In the genomic region with DNA sequence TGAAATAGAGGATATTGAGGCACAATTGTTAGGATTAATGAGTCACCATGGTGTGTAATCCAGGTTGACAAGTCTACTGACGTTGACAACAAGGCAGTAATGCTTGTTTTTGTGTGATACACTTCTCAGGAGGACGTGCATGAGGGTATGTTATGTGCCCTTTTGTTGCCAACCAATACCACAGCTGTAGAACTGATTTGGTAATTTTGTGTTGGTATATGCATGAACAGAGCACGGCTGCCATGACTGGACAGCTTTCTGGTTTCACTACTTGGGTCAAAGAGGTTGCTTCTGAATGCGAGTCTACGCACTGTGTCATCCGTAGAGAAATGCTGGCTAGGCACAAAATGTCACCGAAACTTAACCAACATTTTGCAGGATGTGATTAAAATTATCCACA, we compare ENCODE assay signal across 1 cellular context.
TF ChIP-seq lines count a peak whose summit lies in the region.

No MANE protein-coding gene starts in this region.

TF ChIP-seq in K562, 482 proteins besides CTCF, POLR2A, EP300 and RAD21:
- TF ChIP-seq, protein P1, sequence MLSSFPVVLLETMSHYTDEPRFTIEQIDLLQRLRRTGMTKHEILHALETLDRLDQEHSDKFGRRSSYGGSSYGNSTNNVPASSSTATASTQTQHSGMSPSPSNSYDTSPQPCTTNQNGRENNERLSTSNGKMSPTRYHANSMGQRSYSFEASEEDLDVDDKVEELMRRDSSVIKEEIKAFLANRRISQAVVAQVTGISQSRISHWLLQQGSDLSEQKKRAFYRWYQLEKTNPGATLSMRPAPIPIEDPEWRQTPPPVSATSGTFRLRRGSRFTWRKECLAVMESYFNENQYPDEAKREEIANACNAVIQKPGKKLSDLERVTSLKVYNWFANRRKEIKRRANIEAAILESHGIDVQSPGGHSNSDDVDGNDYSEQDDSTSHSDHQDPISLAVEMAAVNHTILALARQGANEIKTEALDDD (IDR thresholded peaks at IDR 0.05), result peak; percentile 37; the same call in 1 of the 2 replicates
- TF ChIP-seq TRIM28 (IDR thresholded peaks at IDR 0.05) (no peak), MECOM (CRISPR knock-in tag; IDR thresholded peaks at IDR 0.05) (no peak), SLC30A9 (CRISPR knock-in tag; IDR thresholded peaks at IDR 0.05) (no peak), ZNF785 (CRISPR knock-in tag; IDR thresholded peaks at IDR 0.05) (no peak), BRD4 (IDR thresholded peaks at IDR 0.05) (peak; percentile 57; the same call in 1 of the 2 replicates), CHCHD3 (CRISPR knock-in tag; IDR thresholded peaks at IDR 0.05) (no peak), NFE2 (IDR thresholded peaks at IDR 0.05; ENCODE audit: low read depth) (0 out of 2 replicates have a peak, but pooled peaks have one; percentile 34), ZNF3 (CRISPR knock-in tag; IDR thresholded peaks at IDR 0.05) (no peak), NR3C1 (CRISPR knock-in tag; IDR thresholded peaks at IDR 0.05) (no peak), ZNF436 (CRISPR knock-in tag; IDR thresholded peaks at IDR 0.05) (no peak), POLR2AphosphoS5 (IDR thresholded peaks at IDR 0.05; ENCODE audit: control insufficient read depth, insufficient read depth, low read depth, low read length) (no peak), KDM4B (IDR thresholded peaks at IDR 0.05; ENCODE audit: borderline replicate concordance in 2 of 2, low read depth in 1 of 2) (no peak), C11orf30 (IDR thresholded peaks at IDR 0.05; ENCODE audit: low read depth) (peak; percentile 83), BACH1 (tag; IDR thresholded peaks at IDR 0.05) (peak; percentile 28; the same call in 1 of the 2 replicates), ETV5 (CRISPR knock-in tag; IDR thresholded peaks at IDR 0.05; ENCODE audit: low read depth) (0 out of 2 replicates have a peak, but pooled peaks have one; percentile 25), ETS2 (tag; IDR thresholded peaks at IDR 0.05; ENCODE audit: borderline replicate concordance, poor library complexity, severe bottlenecking) (no peak), ILF3 (IDR thresholded peaks at IDR 0.05; ENCODE audit: borderline replicate concordance) (no peak), MAFG (tag; conservative IDR thresholded peaks at IDR 0.05) (peak; percentile 51; the same call in 1 of the 2 replicates), SREBF2 (CRISPR knock-in tag; IDR thresholded peaks at IDR 0.05) (0 out of 2 replicates have a peak, but pooled peaks have one; percentile 16), ZNF316 (IDR thresholded peaks at IDR 0.05) (peak; percentile 91), YY1 (IDR thresholded peaks at IDR 0.05; ENCODE audit: borderline replicate concordance in 1 of 3, control insufficient read depth in 1 of 3, extremely low read depth in 1 of 3, insufficient read depth in 3 of 3, insufficient read length in 1 of 3, insufficient replicate concordance in 2 of 3, low read depth in 1 of 3, low read length in 2 of 3) (no peak), FOSL1 (tag; conservative IDR thresholded peaks at IDR 0.05) (peak; percentile 41; the same call in 1 of the 2 replicates), POLR2H (tag; IDR thresholded peaks at IDR 0.05; ENCODE audit: low read depth) (no peak), MAFF (IDR thresholded peaks at IDR 0.05; ENCODE audit: low read length) (peak; percentile 52; the same call in 1 of the 2 replicates), ZNF146 (CRISPR knock-in tag; IDR thresholded peaks at IDR 0.05; ENCODE audit: unreplicated experiment) (no peak), RBM25 (IDR thresholded peaks at IDR 0.05; ENCODE audit: low read depth, low read length, severe bottlenecking) (no peak), MTA3 (IDR thresholded peaks at IDR 0.05; ENCODE audit: borderline replicate concordance) (no peak), MAFK (IDR thresholded peaks at IDR 0.05; ENCODE audit: low read length) (peak; percentile 50)
- TF ChIP-seq, protein P2, sequence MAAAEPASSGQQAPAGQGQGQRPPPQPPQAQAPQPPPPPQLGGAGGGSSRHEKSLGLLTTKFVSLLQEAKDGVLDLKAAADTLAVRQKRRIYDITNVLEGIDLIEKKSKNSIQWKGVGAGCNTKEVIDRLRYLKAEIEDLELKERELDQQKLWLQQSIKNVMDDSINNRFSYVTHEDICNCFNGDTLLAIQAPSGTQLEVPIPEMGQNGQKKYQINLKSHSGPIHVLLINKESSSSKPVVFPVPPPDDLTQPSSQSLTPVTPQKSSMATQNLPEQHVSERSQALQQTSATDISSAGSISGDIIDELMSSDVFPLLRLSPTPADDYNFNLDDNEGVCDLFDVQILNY (CRISPR knock-in tag; IDR thresholded peaks at IDR 0.05), result no peak
- TF ChIP-seq, protein P3, sequence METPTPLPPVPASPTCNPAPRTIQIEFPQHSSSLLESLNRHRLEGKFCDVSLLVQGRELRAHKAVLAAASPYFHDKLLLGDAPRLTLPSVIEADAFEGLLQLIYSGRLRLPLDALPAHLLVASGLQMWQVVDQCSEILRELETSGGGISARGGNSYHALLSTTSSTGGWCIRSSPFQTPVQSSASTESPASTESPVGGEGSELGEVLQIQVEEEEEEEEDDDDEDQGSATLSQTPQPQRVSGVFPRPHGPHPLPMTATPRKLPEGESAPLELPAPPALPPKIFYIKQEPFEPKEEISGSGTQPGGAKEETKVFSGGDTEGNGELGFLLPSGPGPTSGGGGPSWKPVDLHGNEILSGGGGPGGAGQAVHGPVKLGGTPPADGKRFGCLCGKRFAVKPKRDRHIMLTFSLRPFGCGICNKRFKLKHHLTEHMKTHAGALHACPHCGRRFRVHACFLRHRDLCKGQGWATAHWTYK (CRISPR knock-in tag; IDR thresholded peaks at IDR 0.05), result no peak
- TF ChIP-seq, protein P4, sequence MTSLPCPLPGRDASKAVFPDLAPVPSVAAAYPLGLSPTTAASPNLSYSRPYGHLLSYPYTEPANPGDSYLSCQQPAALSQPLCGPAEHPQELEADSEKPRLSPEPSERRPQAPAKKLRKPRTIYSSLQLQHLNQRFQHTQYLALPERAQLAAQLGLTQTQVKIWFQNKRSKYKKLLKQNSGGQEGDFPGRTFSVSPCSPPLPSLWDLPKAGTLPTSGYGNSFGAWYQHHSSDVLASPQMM (CRISPR knock-in tag; IDR thresholded peaks at IDR 0.05), result no peak
- TF ChIP-seq, protein P5, sequence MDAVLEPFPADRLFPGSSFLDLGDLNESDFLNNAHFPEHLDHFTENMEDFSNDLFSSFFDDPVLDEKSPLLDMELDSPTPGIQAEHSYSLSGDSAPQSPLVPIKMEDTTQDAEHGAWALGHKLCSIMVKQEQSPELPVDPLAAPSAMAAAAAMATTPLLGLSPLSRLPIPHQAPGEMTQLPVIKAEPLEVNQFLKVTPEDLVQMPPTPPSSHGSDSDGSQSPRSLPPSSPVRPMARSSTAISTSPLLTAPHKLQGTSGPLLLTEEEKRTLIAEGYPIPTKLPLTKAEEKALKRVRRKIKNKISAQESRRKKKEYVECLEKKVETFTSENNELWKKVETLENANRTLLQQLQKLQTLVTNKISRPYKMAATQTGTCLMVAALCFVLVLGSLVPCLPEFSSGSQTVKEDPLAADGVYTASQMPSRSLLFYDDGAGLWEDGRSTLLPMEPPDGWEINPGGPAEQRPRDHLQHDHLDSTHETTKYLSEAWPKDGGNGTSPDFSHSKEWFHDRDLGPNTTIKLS (IDR thresholded peaks at IDR 0.05; ENCODE audit: borderline replicate concordance, low read depth), result no peak
- TF ChIP-seq, protein P6, sequence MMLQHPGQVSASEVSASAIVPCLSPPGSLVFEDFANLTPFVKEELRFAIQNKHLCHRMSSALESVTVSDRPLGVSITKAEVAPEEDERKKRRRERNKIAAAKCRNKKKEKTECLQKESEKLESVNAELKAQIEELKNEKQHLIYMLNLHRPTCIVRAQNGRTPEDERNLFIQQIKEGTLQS (IDR thresholded peaks at IDR 0.05), result peak; percentile 56
- TF ChIP-seq, protein P6 (CRISPR knock-in tag; conservative IDR thresholded peaks at IDR 0.05), result no peak
